ENCODE assay signal across 24 cellular contexts in the genomic region with DNA sequence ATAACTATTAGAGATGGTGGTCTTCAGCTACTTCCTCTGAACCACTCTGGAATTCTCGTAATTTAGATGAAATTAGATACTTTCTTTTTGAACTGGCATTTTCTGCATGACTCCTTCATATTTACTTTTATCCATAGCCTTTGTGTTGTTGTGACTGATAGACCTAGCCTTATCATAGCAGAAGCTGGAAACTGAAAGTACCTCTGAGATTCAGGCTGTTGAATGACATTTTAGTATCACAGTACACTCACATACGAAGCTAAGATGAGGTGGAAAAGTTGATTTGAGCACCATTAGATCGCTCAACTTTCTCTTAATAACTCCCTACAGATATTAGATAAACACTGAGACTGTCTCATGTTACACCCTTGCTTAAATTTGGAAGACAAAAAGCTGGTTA.
DNase-seq lines count a peak whose midpoint lies in the region; ATAC-seq and TF ChIP-seq lines count a peak whose summit lies in the region.
"Had no signal": no experiment of that assay in that cellular context is flagged by ENCODE, and none has a peak within 500 bp of the region (broad histone marks: within the 10 kb centered on the region; RNA-seq: fewer than 3 reads in every experiment).

No MANE protein-coding gene starts in this region.

- peak; percentile 93 for ATAC-seq in GM18861 (IDR thresholded peaks at IDR 0.05; ENCODE audit: unreplicated experiment)
- peak; percentile 70 for ATAC-seq in HG03097 (IDR thresholded peaks at IDR 0.05; ENCODE audit: low FRiP score, unreplicated experiment)
- ATAC-seq in Right ventricle myocardium superior (ENCODE audit: poor library complexity) = no peak
- ATAC-seq: activated CD4-positive, alpha-beta T cell treated with anti-CD3 and anti-CD28 coated beads for 36 hours; CD8-positive, alpha-beta T cell; left cardiac atrium; psoas muscle; SK-N-SH treated with all-trans-retinoic acid at 6 μM for 48 hours had no signal

- H3K9me2 ChIP-seq in OCI-LY1 (ENCODE audit: low read depth, low read length) = no peaks in the 10 kb centered on the region

- DNase-seq in GM20000 (ENCODE audit: low spot score) (peak; percentile 7), Right ventricle myocardium superior (no peak)
- DNase-seq in stimulated activated CD4-positive, alpha-beta T cell treated with anti-CD3 and anti-CD28 coated beads, Interleukin-2, amount 100 ng/mL, for 48 hours = no peak
- no peak for DNase-seq in activated naive CD4-positive, alpha-beta T cell treated with anti-CD3 and anti-CD28 coated beads, Interleukin-2, amount 50 U/mL, for 16 hours
- no peak for DNase-seq in stimulated activated naive CD4-positive, alpha-beta T cell (lab: John Stamatoyannopoulos, UW)
- DNase-seq: activated CD4-positive, alpha-beta T cell treated with anti-CD3 and anti-CD28 coated beads for 36 hours; activated effector memory CD4-positive, alpha-beta T cell treated with Interleukin-2 at 50 U/mL for 16 hours; amniotic stem cell; CD8-positive, alpha-beta T cell; DMS79; Kasumi-1; left cardiac atrium; mesendoderm; NCI-H1092 treated with DMSO at 0.1 percent for 48 hours; NCI-H2171 treated with DMSO at 0.1 percent for 48 hours; NCI-H748 treated with DMSO at 0.1 percent for 48 hours; psoas muscle; spleen had no signal

- H3K36me3 ChIP-seq in OCI-LY1 (ENCODE audit: insufficient read depth, low read length) = no peaks in the 10 kb centered on the region
- H3K36me3 ChIP-seq: esophagus muscularis mucosa, spleen, suprapubic skin had no signal

- H3K27ac ChIP-seq in OCI-LY1 (ENCODE audit: low read depth, low read length, poor library complexity, severe bottlenecking) = peak overlapping the region; percentile 34
- H3K27ac ChIP-seq: esophagus muscularis mucosa, psoas muscle, spleen, suprapubic skin had no signal

- no peaks in the 10 kb centered on the region for H3K9me3 ChIP-seq in OCI-LY1 (ENCODE audit: low read length)

- H3F3A ChIP-seq in OCI-LY1 (ENCODE audit: insufficient read depth, low read length) = no peaks in the 10 kb centered on the region

- H3K4me2 ChIP-seq in OCI-LY1 (ENCODE audit: low read length) = peak overlapping the region; percentile 52

- no peak for TF ChIP-seq CTCF in GM20000 (IDR thresholded peaks at IDR 0.05; ENCODE audit: extremely low read depth, missing control alignments)
- TF ChIP-seq CTCF in OCI-LY1 (IDR thresholded peaks at IDR 0.05; ENCODE audit: low read length) = no peak

- H3K4me1 ChIP-seq in OCI-LY1 (ENCODE audit: insufficient read depth, low read length, severe bottlenecking) = peaks cover 21% of the 10 kb centered on the region
- H3K4me1 ChIP-seq: esophagus muscularis mucosa, psoas muscle, spleen, suprapubic skin had no signal

- H3K27me3 ChIP-seq in OCI-LY1 (ENCODE audit: insufficient read depth, low read length) = no peaks in the 10 kb centered on the region
- H3K27me3 ChIP-seq: esophagus muscularis mucosa, spleen, suprapubic skin had no signal

- H3K4me3 ChIP-seq in OCI-LY1 (ENCODE audit: low read depth, low read length, poor library complexity, severe bottlenecking) = peak overlapping the region; percentile 18
- H3K4me3 ChIP-seq: esophagus muscularis mucosa, psoas muscle, spleen, suprapubic skin had no signal

- H3K9ac ChIP-seq in OCI-LY1 (ENCODE audit: low read length) = peak overlapping the region; percentile 36

- peak overlapping the region; percentile 99 for H2AFZ ChIP-seq in OCI-LY1 (ENCODE audit: low read length)

- no peaks in the 10 kb centered on the region for H4K20me1 ChIP-seq in OCI-LY1 (ENCODE audit: insufficient read depth, low read length)

- intact Hi-C loops in Right ventricle myocardium superior (cut with DNase I) = no loop called here

- no peaks in the 10 kb centered on the region for H3K79me2 ChIP-seq in OCI-LY1 (ENCODE audit: insufficient read depth, low read length)
